8 cellular contexts compared by ENCODE assay signal in genomic region chr6:28658475-28659249, GRCh38.
DNase-seq lines count a peak whose midpoint lies in the region; ATAC-seq and TF ChIP-seq lines count a peak whose summit lies in the region.

No MANE protein-coding gene starts in this region.

- H3K9me3 Mint-ChIP-seq in activated naive CD4-positive, alpha-beta T cell treated with anti-CD3 and anti-CD28 coated beads, Interleukin-2, amount 10 ng/mL, durations not matched to agents 7 days and 5 days, result no peaks in the 10 kb centered on the region

- H3K27ac ChIP-seq in spleen, result no peak overlapping the region

- peaks cover 54% of the 10 kb centered on the region for H3K27me3 Mint-ChIP-seq in activated naive CD4-positive, alpha-beta T cell treated with anti-CD3 and anti-CD28 coated beads, Interleukin-2, amount 10 ng/mL, durations not matched to agents 7 days and 5 days

- no peaks in the 10 kb centered on the region for H3K9me3 ChIP-seq in spleen

- no peak for TF ChIP-seq CTCF in spleen (IDR thresholded peaks at IDR 0.05 in 8 of 11, conservative IDR thresholded peaks at IDR 0.05 in 3 of 11)

- peaks cover 0 to 25% (median 19%) of the 10 kb centered on the region in 6 donors for H3K4me1 ChIP-seq in spleen

- peaks cover 23% of the 10 kb centered on the region for H3K4me1 Mint-ChIP-seq in activated naive CD4-positive, alpha-beta T cell treated with anti-CD3 and anti-CD28 coated beads, Interleukin-2, amount 10 ng/mL, durations not matched to agents 7 days and 5 days

- no peak for DNase-seq in activated naive CD4-positive, alpha-beta T cell treated with anti-CD3 and anti-CD28 coated beads, Interleukin-2, amount 10 ng/mL, durations not matched to agents 7 days and 5 days
- no peak for DNase-seq in activated naive CD4-positive, alpha-beta T cell (lab: John Stamatoyannopoulos, UW)
- DNase-seq in foreskin melanocyte (peak; percentile 24), spleen (no peak), AG08396 (ENCODE audit: low spot score) (no peak)

- peak overlapping the region; percentile 12 to 60 (median 33) for H3K4me3 ChIP-seq in spleen

- CTCF ChIA-PET in activated naive CD4-positive, alpha-beta T cell treated with anti-CD3 and anti-CD28 coated beads, Interleukin-2, amount 10 ng/mL, durations not matched to agents 7 days and 5 days (lab: Charles Lee), result no interaction called here

- H3K27me3 ChIP-seq in spleen (replicated peaks in 1 of 7), result peaks cover 0 to 94% (median 17%) of the 10 kb centered on the region in 7 donors

- ATAC-seq in SK-N-SH treated with all-trans-retinoic acid at 6 μM for 48 hours, result peak; percentile 52
- ATAC-seq in GM18511 (IDR thresholded peaks at IDR 0.05; ENCODE audit: unreplicated experiment), result no peak
- no peak for ATAC-seq in HG02623 (IDR thresholded peaks at IDR 0.05; ENCODE audit: unreplicated experiment)

- peak overlapping the region; percentile 64 for H3K27ac Mint-ChIP-seq in activated naive CD4-positive, alpha-beta T cell treated with anti-CD3 and anti-CD28 coated beads, Interleukin-2, amount 10 ng/mL, durations not matched to agents 7 days and 5 days

- H3K36me3 Mint-ChIP-seq in activated naive CD4-positive, alpha-beta T cell treated with anti-CD3 and anti-CD28 coated beads, Interleukin-2, amount 10 ng/mL, durations not matched to agents 7 days and 5 days, result peaks cover 3% of the 10 kb centered on the region

- no peaks in the 10 kb centered on the region for H3K36me3 ChIP-seq in spleen

- 2 to 5% (median 2%) methylated on average over 16 of the region's 16 CpGs for WGBS in spleen, 5 donors

- TF ChIP-seq POLR2A in spleen (IDR thresholded peaks at IDR 0.05), result no peak

- intact Hi-C loops in spleen (cut with DNase I; ENCODE audit: low total_unique reads), result no loop called here

- peak overlapping the region; percentile 66 for H3K4me3 Mint-ChIP-seq in activated naive CD4-positive, alpha-beta T cell treated with anti-CD3 and anti-CD28 coated beads, Interleukin-2, amount 10 ng/mL, durations not matched to agents 7 days and 5 days

TF ChIP-seq in SK-N-SH treated with all-trans-retinoic acid at 6 μM for 48 hours, 23 proteins besides CTCF, POLR2A, EP300 and RAD21:
- TF ChIP-seq ISL1 (CRISPR knock-in tag; IDR thresholded peaks at IDR 0.05) (no peak), ZC3H10 (CRISPR knock-in tag; IDR thresholded peaks at IDR 0.05) (no peak), POU6F1 (CRISPR knock-in tag; IDR thresholded peaks at IDR 0.05; ENCODE audit: borderline replicate concordance, low read depth) (no peak), ZNF8 (CRISPR knock-in tag; IDR thresholded peaks at IDR 0.05) (no peak), CREB5 (CRISPR knock-in tag; IDR thresholded peaks at IDR 0.05; ENCODE audit: low read depth) (no peak), TCF4 (CRISPR knock-in tag; IDR thresholded peaks at IDR 0.05; ENCODE audit: borderline replicate concordance) (no peak), PPARA (CRISPR knock-in tag; IDR thresholded peaks at IDR 0.05; ENCODE audit: borderline replicate concordance) (no peak), OSR1 (CRISPR knock-in tag; IDR thresholded peaks at IDR 0.05) (no peak), TSHZ2 (CRISPR knock-in tag; IDR thresholded peaks at IDR 0.05) (no peak), ARNTL (CRISPR knock-in tag; IDR thresholded peaks at IDR 0.05; ENCODE audit: borderline replicate concordance, low read depth) (no peak), ZNF70 (CRISPR knock-in tag; IDR thresholded peaks at IDR 0.05) (no peak), ZFP30 (CRISPR knock-in tag; IDR thresholded peaks at IDR 0.05) (no peak), GLIS3 (CRISPR knock-in tag; IDR thresholded peaks at IDR 0.05) (no peak), CSDC2 (CRISPR knock-in tag; IDR thresholded peaks at IDR 0.05) (no peak), CSRNP3 (CRISPR knock-in tag; IDR thresholded peaks at IDR 0.05) (no peak), ZFP3 (CRISPR knock-in tag; IDR thresholded peaks at IDR 0.05) (no peak), RARB (CRISPR knock-in tag; IDR thresholded peaks at IDR 0.05) (no peak), ESRRG (CRISPR knock-in tag; IDR thresholded peaks at IDR 0.05) (no peak), TOX (CRISPR knock-in tag; IDR thresholded peaks at IDR 0.05; ENCODE audit: borderline replicate concordance) (no peak)
